Comparison of ENCODE assay signal across 17 cellular contexts in the genomic region with DNA sequence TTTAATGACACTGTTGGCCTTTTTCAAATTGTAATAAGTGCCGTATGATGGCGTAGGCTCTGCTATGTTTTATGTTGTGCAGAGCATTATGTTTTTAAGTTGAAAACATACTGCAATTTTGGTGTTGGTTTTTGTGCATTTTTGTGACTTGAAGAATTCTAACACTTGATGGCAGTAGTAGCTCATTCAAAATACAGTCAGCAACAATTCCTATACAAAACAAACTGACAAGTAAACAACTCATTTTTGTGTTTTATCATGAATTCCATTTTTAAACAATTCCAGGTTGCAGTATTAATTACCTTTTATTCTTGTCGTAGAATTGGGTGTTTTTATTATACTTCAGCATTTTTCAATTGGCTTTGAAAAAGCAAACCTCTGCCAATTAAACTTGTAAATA. TPM values are rescaled to one million over a fixed set of nuclear protein-coding genes. Genes with fewer than 3 reads are reported as not detected.
DNase-seq lines count a peak whose midpoint lies in the region; ATAC-seq, FAIRE-seq and TF ChIP-seq lines count a peak whose summit lies in the region.
"Had no signal": no experiment of that assay in that cellular context is flagged by ENCODE, and none has a peak within 500 bp of the region (broad histone marks: within the 10 kb centered on the region; RNA-seq: fewer than 3 reads in every experiment).

No MANE protein-coding gene starts in this region.

- no peak overlapping the region for H3K27ac Mint-ChIP-seq in osteocyte (ENCODE audit: unreplicated experiment)
- H3K27ac Mint-ChIP-seq: activated CD4-positive, alpha-beta memory T cell treated with anti-CD3 and anti-CD28 coated beads for 36 hours; IgD-negative memory B cell had no signal

- no peak for TF ChIP-seq POLR2A in H1 (IDR thresholded peaks at IDR 0.05; ENCODE audit: control extremely low read depth in 1 of 2, low read depth in 2 of 2, low read length in 2 of 2)

- H3K4me3 Mint-ChIP-seq in osteocyte (ENCODE audit: unreplicated experiment) = no peak overlapping the region
- H3K4me3 Mint-ChIP-seq: activated CD4-positive, alpha-beta memory T cell treated with anti-CD3 and anti-CD28 coated beads for 36 hours; IgD-negative memory B cell had no signal

- no peak overlapping the region for H3K56ac ChIP-seq in H1 (replicated peaks; ENCODE audit: insufficient read length, low read depth, low read length)

- no peak overlapping the region for H3K4ac ChIP-seq in H1 (replicated peaks; ENCODE audit: insufficient read length, low read depth, low read length)

- H3K9me3 ChIP-seq in MM.1S (replicated peaks; ENCODE audit: insufficient read depth, low read length) (no peaks in the 10 kb centered on the region), H1 (ENCODE audit: insufficient read depth in 2 of 2, low read depth in 1 of 2, low read length in 1 of 2) (peaks cover 0 to 12% of the 10 kb centered on the region in 2 experiments; a peak in 1 of 4 replicates), aorta (ENCODE audit: control insufficient read depth, low read length) (no peaks in the 10 kb centered on the region)
- H3K9me3 ChIP-seq: upper lobe of right lung had no signal

- intact Hi-C loops in aorta (cut with DNase I) = no loop called here

- CTCF ChIA-PET in H1 (lab: Charles Lee; ENCODE audit: partially characterized antibody) = interaction anchor here (0.7 to 2.8 kb wide), 13 partner anchors 8 to 454 kb away, joined by 3 to 14 read pairs (median 3); no protein-coding TSS in a partner anchor

- H2AFZ ChIP-seq in MM.1S (ENCODE audit: low read length) = no peak overlapping the region
- H2AFZ ChIP-seq in H1 (ENCODE audit: low read length) = no peak overlapping the region

- no peak for TF ChIP-seq EP300 in H1 (IDR thresholded peaks at IDR 0.05; ENCODE audit: borderline replicate concordance in 1 of 2, low read depth in 2 of 2, low read length in 2 of 2)

- no peaks in the 10 kb centered on the region for H3K36me3 Mint-ChIP-seq in osteocyte (ENCODE audit: unreplicated experiment)
- H3K36me3 Mint-ChIP-seq: activated CD4-positive, alpha-beta memory T cell treated with anti-CD3 and anti-CD28 coated beads for 36 hours; IgD-negative memory B cell had no signal

- H4K20me1 ChIP-seq in MM.1S (ENCODE audit: insufficient read depth, low read length) (no peaks in the 10 kb centered on the region), H1 (replicated peaks in 1 of 2; ENCODE audit: control insufficient read depth in 1 of 2, insufficient read depth in 2 of 2, low read length in 2 of 2) (no peaks in the 10 kb centered on the region)

- no peak overlapping the region for H2BK5ac ChIP-seq in H1 (ENCODE audit: low read depth, low read length)

- no peak overlapping the region for H2AK5ac ChIP-seq in H1 (ENCODE audit: low read depth, low read length)

- H3K27me3 ChIP-seq in MM.1S (replicated peaks; ENCODE audit: insufficient read depth, low read length) = no peaks in the 10 kb centered on the region
- no peaks in the 10 kb centered on the region for H3K27me3 ChIP-seq in H1 (replicated peaks in 1 of 4; ENCODE audit: control insufficient read depth in 3 of 4, extremely low read depth in 1 of 4, insufficient read depth in 3 of 4, low read length in 3 of 4)
- no peaks in the 10 kb centered on the region for H3K27me3 ChIP-seq in aorta (ENCODE audit: control insufficient read depth in 1 of 2, insufficient read depth in 2 of 2, low read length in 1 of 2)
- H3K27me3 ChIP-seq: upper lobe of right lung had no signal

- no peak for ATAC-seq in aorta (ENCODE audit: low FRiP score)

- H2BK120ac ChIP-seq in H1 (replicated peaks; ENCODE audit: low read depth, low read length) = no peak overlapping the region

- H2BK12ac ChIP-seq in H1 (ENCODE audit: low read depth, low read length) = no peak overlapping the region

- H3K4me2 ChIP-seq in MM.1S (ENCODE audit: low read depth, low read length) = no peak overlapping the region
- H3K4me2 ChIP-seq in H1 (ENCODE audit: insufficient read depth in 1 of 2, low read depth in 2 of 2, low read length in 2 of 2) = no peak overlapping the region

- H3K14ac ChIP-seq in H1 (ENCODE audit: insufficient read length) = no peak overlapping the region

- TF ChIP-seq RAD21 in H1 (IDR thresholded peaks at IDR 0.05 in 1 of 2, conservative IDR thresholded peaks at IDR 0.05 in 1 of 2; ENCODE audit: low read depth in 2 of 2, low read length in 2 of 2) = peak; percentile 32 to 33

- no peak overlapping the region for H2BK20ac ChIP-seq in H1 (ENCODE audit: low read length)

- peak; percentile 7; the same call in 1 of the 2 replicates for TF ChIP-seq CTCF in MM.1S (IDR thresholded peaks at IDR 0.05; ENCODE audit: low read length)
- peak in 1 of 3 experiments; percentile 7; a peak in 2 of 4 replicates for TF ChIP-seq CTCF in H1 (IDR thresholded peaks at IDR 0.05; ENCODE audit: control extremely low read depth in 1 of 3, insufficient read depth in 1 of 3, low read depth in 1 of 3, low read length in 3 of 3)
- peak; percentile 49 for TF ChIP-seq CTCF in osteocyte (IDR thresholded peaks at IDR 0.05)

- H3K4me1 ChIP-seq in MM.1S (ENCODE audit: low read length) (no peaks in the 10 kb centered on the region), H1 (replicated peaks in 1 of 4; ENCODE audit: control insufficient read depth in 3 of 4, insufficient read depth in 4 of 4, low read length in 3 of 4) (no peaks in the 10 kb centered on the region), aorta (ENCODE audit: control insufficient read depth in 1 of 2, insufficient read depth in 2 of 2, low read length in 2 of 2) (no peaks in the 10 kb centered on the region)
- H3K4me1 ChIP-seq: upper lobe of right lung had no signal

- POLR2A ChIA-PET in H1 (lab: Charles Lee; ENCODE audit: partially characterized antibody) = no interaction called here

- no peaks in the 10 kb centered on the region for H3K36me3 ChIP-seq in MM.1S (replicated peaks; ENCODE audit: insufficient read depth, low read length)
- no peaks in the 10 kb centered on the region for H3K36me3 ChIP-seq in H1 (ENCODE audit: control insufficient read depth in 2 of 4, insufficient read depth in 4 of 4, low read length in 3 of 4)
- H3K36me3 ChIP-seq in aorta (ENCODE audit: control insufficient read depth in 1 of 2, insufficient read depth in 2 of 2, low read length in 1 of 2) = no peaks in the 10 kb centered on the region
- H3K36me3 ChIP-seq: upper lobe of right lung had no signal

- no peaks in the 10 kb centered on the region for H3K23me2 ChIP-seq in H1 (ENCODE audit: low read depth, low read length)

- FAIRE-seq in H1 (lab: Jason Lieb, UNC) = no peak

- H3K4me3 ChIP-seq in MM.1S (ENCODE audit: low read length) (no peak overlapping the region), H1 (ENCODE audit: extremely low read depth in 1 of 4, insufficient read depth in 2 of 4, low read depth in 3 of 4, low read length in 4 of 4) (no peak overlapping the region), aorta (ENCODE audit: low read length in 2 of 2) (no peak overlapping the region)
- H3K4me3 ChIP-seq: coronary artery, upper lobe of right lung had no signal

- no peak overlapping the region for H4K91ac ChIP-seq in H1 (replicated peaks; ENCODE audit: insufficient read length, low read length)

- no peak overlapping the region for H3K18ac ChIP-seq in H1 (ENCODE audit: extremely low read depth, low read length)

- H3K79me1 ChIP-seq in H1 (ENCODE audit: low read depth, low read length) = no peaks in the 10 kb centered on the region

- no peaks in the 10 kb centered on the region for H3K9me2 ChIP-seq in MM.1S (replicated peaks; ENCODE audit: insufficient read depth, low read length)

- no peak overlapping the region for H4K8ac ChIP-seq in H1 (ENCODE audit: extremely low read depth, insufficient read depth, low read length)

- H2BK15ac ChIP-seq in H1 (ENCODE audit: low read length) = no peak overlapping the region

- H3K9me3 Mint-ChIP-seq in osteocyte (ENCODE audit: unreplicated experiment) = no peaks in the 10 kb centered on the region
- H3K9me3 Mint-ChIP-seq: activated CD4-positive, alpha-beta memory T cell treated with anti-CD3 and anti-CD28 coated beads for 36 hours; IgD-negative memory B cell had no signal

- H3K9ac ChIP-seq in MM.1S (ENCODE audit: low read length) (no peak overlapping the region), H1 (replicated peaks in 1 of 4; ENCODE audit: extremely low read depth in 1 of 4, low read depth in 3 of 4, low read length in 3 of 4) (no peak overlapping the region)

- 94% methylated on average over 3 of the region's 3 CpGs; no CpG with 5 or more reads in 1 of the 2 experiments for WGBS in H1 (ENCODE audit: extremely low coverage in 1 of 2, insufficient coverage in 1 of 2, insufficient read length in 1 of 2, insufficient replicate concordance in 2 of 2, low coverage in 1 of 2, low lambda C conversion rate in 2 of 2, missing lambda C conversion rate in 1 of 2), 2 experiments
- 83 to 86% methylated on average over 3 of the region's 3 CpGs for WGBS in aorta, 2 donors

- H3K27me3 Mint-ChIP-seq in osteocyte (ENCODE audit: unreplicated experiment) = no peaks in the 10 kb centered on the region
- H3K27me3 Mint-ChIP-seq: activated CD4-positive, alpha-beta memory T cell treated with anti-CD3 and anti-CD28 coated beads for 36 hours; IgD-negative memory B cell had no signal

- H3K27ac ChIP-seq in MM.1S (ENCODE audit: low read length) = no peak overlapping the region
- H3K27ac ChIP-seq in H1 (ENCODE audit: low read depth, low read length) = no peak overlapping the region
- no peak overlapping the region for H3K27ac ChIP-seq in aorta (ENCODE audit: low read depth in 1 of 2, low read length in 2 of 2)
- H3K27ac ChIP-seq: coronary artery, upper lobe of right lung had no signal

- H3K79me2 ChIP-seq in MM.1S (ENCODE audit: low read length) = no peaks in the 10 kb centered on the region
- H3K79me2 ChIP-seq in H1 (ENCODE audit: control insufficient read depth in 1 of 2, insufficient read depth in 2 of 2, low read length in 2 of 2) = no peaks in the 10 kb centered on the region

- peaks cover 5% of the 10 kb centered on the region for H3K4me1 Mint-ChIP-seq in osteocyte (ENCODE audit: unreplicated experiment)
- H3K4me1 Mint-ChIP-seq: IgD-negative memory B cell had no signal

- H3K23ac ChIP-seq in H1 (ENCODE audit: insufficient read length) = no peak overlapping the region

- DNase-seq in DMS53 (lab: John Stamatoyannopoulos, UW) = peak; percentile 24
- DNase-seq in DMS53 treated with DMSO at 0.1 percent for 48 hours (lab: John Stamatoyannopoulos, UW; ENCODE audit: unreplicated experiment) = no peak
- no peak for DNase-seq in MM.1S
- no peak for DNase-seq in H1 (ENCODE audit: low read depth in 1 of 2, low spot score in 2 of 2)
- DNase-seq in osteocyte (ENCODE audit: extremely low spot score, unreplicated experiment) = no peak
- no peak for DNase-seq in ecto neural progenitor cell (ENCODE audit: low spot score)
- DNase-seq in aorta = no peak
- DNase-seq in activated CD4-positive, alpha-beta T cell treated with anti-CD3 and anti-CD28 coated beads, Interleukin-2, amount 50 U/mL, for 48 hours = no peak
- DNase-seq: 8988T; activated CD4-positive, alpha-beta memory T cell treated with anti-CD3 and anti-CD28 coated beads for 36 hours; activated naive CD4-positive, alpha-beta T cell; glutamatergic neuron; upper lobe of right lung had no signal

- H4K5ac ChIP-seq in H1 (ENCODE audit: insufficient read length, low read depth, low read length) = no peak overlapping the region

- H3F3A ChIP-seq in MM.1S (ENCODE audit: insufficient read depth, low read length) = no peaks in the 10 kb centered on the region

RNA-seq across cellular contexts. Expression of a gene that starts 4.0 kb away (rescaled TPM):
- total RNA-seq in H1 (2021; fragmentation: NEBNext Ultra II Directional; extraction: Animal tissue kit (Norgen Biotek cat#: 25700)) = not detected in 2 replicates
- polyA plus RNA-seq in H1 (2011; rRNA removed) (not detected in 2 replicates), aorta (not detected)
- not detected for polyA plus RNA-seq in H1 (2011; cell fraction: cytosol; rRNA removed)
- polyA plus RNA-seq in H1 (2011; cell fraction: nucleus; rRNA removed) = not detected
- polyA plus RNA-seq in H1 (2012, experiment 1 of 2) = not detected in 4 replicates
- not detected for polyA plus RNA-seq in H1 (2012, experiment 2 of 2)
- polyA plus RNA-seq in H1 (2013, experiment 1 of 2) = not detected
- not detected for polyA plus RNA-seq in H1 (2013, experiment 2 of 2)
- polyA minus RNA-seq in H1 (2011; rRNA and poly(A)+ RNA removed) = not detected in 2 replicates
- polyA minus RNA-seq in H1 (2011; cell fraction: cytosol; rRNA and poly(A)+ RNA removed) = not detected
- polyA minus RNA-seq in H1 (2011; cell fraction: nucleus; rRNA and poly(A)+ RNA removed) = not detected
- total RNA-seq in osteocyte (not detected in 2 replicates), aorta (not detected)
- total RNA-seq: activated CD4-positive, alpha-beta memory T cell treated with anti-CD3 and anti-CD28 coated beads for 36 hours; liver; T-helper 2 cell treated with Interferon-gamma antibody and Interleukin-4, amounts not matched to agents 100 ng/mL and 5 ng/mL, for 36 hours; upper lobe of right lung had no signal
- polyA plus RNA-seq: IgD-negative memory B cell, liver had no signal

RNA-seq across cellular contexts. Expression of a gene that starts 45.8 kb away (rescaled TPM):
- not detected in 2 replicates for total RNA-seq in H1 (2021; fragmentation: NEBNext Ultra II Directional; extraction: Animal tissue kit (Norgen Biotek cat#: 25700))
- polyA plus RNA-seq in H1 (2011; rRNA removed) = not detected in 2 replicates
- not detected for polyA plus RNA-seq in H1 (2011; cell fraction: cytosol; rRNA removed)
- polyA plus RNA-seq in H1 (2011; cell fraction: nucleus; rRNA removed) = not detected
- not detected in 4 replicates for polyA plus RNA-seq in H1 (2012, experiment 1 of 2)
- not detected for polyA plus RNA-seq in H1 (2012, experiment 2 of 2)
- polyA plus RNA-seq in H1 (2013, experiment 1 of 2) = not detected
- not detected for polyA plus RNA-seq in H1 (2013, experiment 2 of 2)
- not detected in 2 replicates for polyA minus RNA-seq in H1 (2011; rRNA and poly(A)+ RNA removed)
- polyA minus RNA-seq in H1 (2011; cell fraction: cytosol; rRNA and poly(A)+ RNA removed) = not detected
- polyA minus RNA-seq in H1 (2011; cell fraction: nucleus; rRNA and poly(A)+ RNA removed) = not detected
- not detected in 2 replicates for total RNA-seq in osteocyte
- total RNA-seq in aorta = not detected
- polyA plus RNA-seq in aorta = under 1 TPM in 1 of 2 donors, not detected in 1; 0.51 TPM
- total RNA-seq: activated CD4-positive, alpha-beta memory T cell treated with anti-CD3 and anti-CD28 coated beads for 36 hours; liver; T-helper 2 cell treated with Interferon-gamma antibody and Interleukin-4, amounts not matched to agents 100 ng/mL and 5 ng/mL, for 36 hours; upper lobe of right lung had no signal
- polyA plus RNA-seq: IgD-negative memory B cell, liver had no signal
